ENCODE assay signal across 8 cellular contexts in genomic region chr14:96741151-96741977, GRCh38. TPM values are rescaled to one million over a fixed set of nuclear protein-coding genes. Genes with fewer than 3 reads are reported as not detected.
DNase-seq lines count a peak whose midpoint lies in the region; ATAC-seq and TF ChIP-seq lines count a peak whose summit lies in the region.

No MANE protein-coding gene starts in this region.

- peaks cover 74% of the 10 kb centered on the region for H3K27me3 Mint-ChIP-seq in activated T-helper 17 cell treated with anti-CD3 and anti-CD28 coated beads, Interleukin-2, amount 50 U/mL, for 72 hours
- peaks cover 16% of the 10 kb centered on the region for H3K27me3 Mint-ChIP-seq in neural progenitor cell (ENCODE audit: insufficient read depth, low read depth)

- H3K4me2 ChIP-seq in neural progenitor cell: peak overlapping the region; percentile 96

- peaks cover 13% of the 10 kb centered on the region for H3F3A ChIP-seq in neural progenitor cell (ENCODE audit: low read depth)

- peak; percentile 84 for ATAC-seq in HG03135 (IDR thresholded peaks at IDR 0.05; ENCODE audit: unreplicated experiment)
- ATAC-seq in activated T-helper 17 cell treated with anti-CD3 and anti-CD28 coated beads, Interleukin-2, amount 50 U/mL, for 72 hours (replicated peaks): peak; percentile 84

- no peak for TF ChIP-seq POLR2A in stomach (IDR thresholded peaks at IDR 0.05)

- peak; percentile 21 for DNase-seq in NCI-H510A treated with DMSO at 0.1 percent for 48 hours (lab: John Stamatoyannopoulos, UW)
- DNase-seq in NCI-H510A (lab: John Stamatoyannopoulos, UW): no peak
- DNase-seq in fibroblast of villous mesenchyme (ENCODE audit: low read depth): peak; percentile 39
- peak; percentile 79 for DNase-seq in neural progenitor cell (ENCODE audit: low spot score)
- peak; percentile 68 for DNase-seq in stomach

- H3K27me3 ChIP-seq in neural progenitor cell: peaks cover 12% of the 10 kb centered on the region
- H3K27me3 ChIP-seq in stomach: peaks cover 0 to 95% (median 53%) of the 10 kb centered on the region in 3 donors

- no peak overlapping the region for H3K9ac ChIP-seq in neural progenitor cell

- H3K4me3 Mint-ChIP-seq in activated T-helper 17 cell treated with anti-CD3 and anti-CD28 coated beads, Interleukin-2, amount 50 U/mL, for 72 hours: peak overlapping the region; percentile 54
- peak overlapping the region; percentile 80 for H3K4me3 Mint-ChIP-seq in neural progenitor cell

- H2AFZ ChIP-seq in neural progenitor cell (replicated peaks): peak overlapping the region; percentile 96

- H3K4me3 ChIP-seq in fibroblast of villous mesenchyme (ENCODE audit: low read depth, low read length) (peak overlapping the region; percentile 65), neural progenitor cell (peak overlapping the region; percentile 49), stomach (peak overlapping the region; percentile 33 to 53 (median 39))

- peaks cover 20% of the 10 kb centered on the region for H3K4me1 ChIP-seq in neural progenitor cell
- peaks cover 8 to 14% (median 11%) of the 10 kb centered on the region in 4 donors for H3K4me1 ChIP-seq in stomach

- H3K9me3 Mint-ChIP-seq in activated T-helper 17 cell treated with anti-CD3 and anti-CD28 coated beads, Interleukin-2, amount 50 U/mL, for 72 hours: no peaks in the 10 kb centered on the region
- H3K9me3 Mint-ChIP-seq in neural progenitor cell: peaks cover 5% of the 10 kb centered on the region

- H3K36me3 ChIP-seq in neural progenitor cell (no peaks in the 10 kb centered on the region), stomach (no peaks in the 10 kb centered on the region)

- H3K36me3 Mint-ChIP-seq in activated T-helper 17 cell treated with anti-CD3 and anti-CD28 coated beads, Interleukin-2, amount 50 U/mL, for 72 hours (ENCODE audit: low read depth): no peaks in the 10 kb centered on the region
- no peaks in the 10 kb centered on the region for H3K36me3 Mint-ChIP-seq in neural progenitor cell

- no peak for TF ChIP-seq EP300 in stomach (IDR thresholded peaks at IDR 0.05)

- no peak overlapping the region for H3K27ac Mint-ChIP-seq in activated T-helper 17 cell treated with anti-CD3 and anti-CD28 coated beads, Interleukin-2, amount 50 U/mL, for 72 hours
- no peak overlapping the region for H3K27ac Mint-ChIP-seq in neural progenitor cell

- intact Hi-C loops in stomach (cut with DNase I; ENCODE audit: low total_unique reads): loop anchor here (10.0 kb wide), 1 partner anchor 157 kb away; no protein-coding TSS in a partner anchor

- no peak overlapping the region for H3K27ac ChIP-seq in neural progenitor cell
- no peak overlapping the region for H3K27ac ChIP-seq in stomach

- no peaks in the 10 kb centered on the region for H3K4me1 Mint-ChIP-seq in activated T-helper 17 cell treated with anti-CD3 and anti-CD28 coated beads, Interleukin-2, amount 50 U/mL, for 72 hours
- H3K4me1 Mint-ChIP-seq in neural progenitor cell: peaks cover 39% of the 10 kb centered on the region

- TF ChIP-seq CTCF in fibroblast of villous mesenchyme (IDR thresholded peaks at IDR 0.05; ENCODE audit: insufficient read depth, low read depth, low read length) (peak; percentile 80), neural progenitor cell (IDR thresholded peaks at IDR 0.05) (peak; percentile 89), stomach (IDR thresholded peaks at IDR 0.05) (peak in 5 of 7 experiments; percentile 55 to 90 (median 81))

- WGBS in stomach, 5 donors: 4 to 7% (median 5%) methylated on average over 24 to 62 of the region's 62 CpGs

- no peaks in the 10 kb centered on the region for H3K9me3 ChIP-seq in neural progenitor cell (ENCODE audit: low read depth)
- no peaks in the 10 kb centered on the region for H3K9me3 ChIP-seq in stomach

- H3K79me2 ChIP-seq in neural progenitor cell (ENCODE audit: low read depth): no peaks in the 10 kb centered on the region

- no peaks in the 10 kb centered on the region for H4K20me1 ChIP-seq in neural progenitor cell (ENCODE audit: low read depth)

TF ChIP-seq in PFSK-1, 5 proteins besides CTCF, POLR2A, EP300 and RAD21:
- no peak for TF ChIP-seq REST (IDR thresholded peaks at IDR 0.05; ENCODE audit: insufficient read depth in 1 of 2, low read depth in 2 of 2, low read length in 2 of 2)
- TF ChIP-seq FOXP2 (optimal IDR thresholded peaks at IDR 0.05; ENCODE audit: borderline replicate concordance, extremely low read depth, extremely low read length, insufficient read depth): peak; percentile 49

RNA-seq across cellular contexts. Expression of gene VRK1, which starts 55.8 kb away (rescaled TPM):
- polyA plus RNA-seq in PFSK-1 (2012; ENCODE audit: insufficient read length, low read depth): 16.7 TPM
- total RNA-seq in activated T-helper 17 cell treated with anti-CD3 and anti-CD28 coated beads, Interleukin-2, amount 50 U/mL, for 72 hours: 10 to 100 TPM; 30.9 to 65.6 TPM
- total RNA-seq in fibroblast of villous mesenchyme (25.4 and 47.1 TPM in 2 replicates), neural progenitor cell (ENCODE audit: low replicate concordance) (89.5 and 126 TPM in 2 replicates), stomach (10 to 100 TPM in 1 of 5 donors, 1 to 10 TPM in 3, not detected in 1; 1.2 to 45.7 (median 8.3) TPM)
- 10 to 100 TPM; 10.6 to 14.1 (median 12.7) TPM for polyA plus RNA-seq in stomach
